In the genomic region with DNA sequence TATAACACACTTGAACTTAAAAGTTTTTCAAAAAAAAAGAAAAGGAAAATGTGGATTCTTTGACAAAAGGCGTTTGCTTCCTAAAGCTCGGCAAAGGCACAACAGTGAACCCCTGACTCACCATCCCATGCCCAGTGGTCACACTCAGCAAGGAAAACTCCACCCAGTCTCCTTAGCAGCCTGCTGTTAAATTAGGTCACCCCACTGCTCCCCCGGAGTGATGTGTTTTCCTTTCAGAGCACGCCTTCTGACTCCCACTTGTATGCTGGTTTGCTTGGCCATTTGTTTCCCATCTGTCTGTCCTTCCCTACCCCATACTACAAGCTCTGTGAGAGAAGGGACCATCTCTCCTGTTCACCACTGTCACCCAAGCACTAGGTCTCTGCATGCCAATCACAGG, we compare ENCODE assay signal across 18 cellular contexts. TPM values are rescaled to one million over a fixed set of nuclear protein-coding genes. Genes with fewer than 3 reads are reported as not detected.
DNase-seq lines count a peak whose midpoint lies in the region; ATAC-seq and TF ChIP-seq lines count a peak whose summit lies in the region.
"Had no signal": no experiment of that assay in that cellular context is flagged by ENCODE, and none has a peak within 500 bp of the region (broad histone marks: within the 10 kb centered on the region; RNA-seq: fewer than 3 reads in every experiment).

No MANE protein-coding gene starts in this region.

- peaks cover 14% of the 10 kb centered on the region for H3K4me1 ChIP-seq in suprapubic skin
- H3K4me1 ChIP-seq: prostate gland had no signal

- H3K4me3 Mint-ChIP-seq in activated CD8-positive, alpha-beta T cell treated with anti-CD3 and anti-CD28 coated beads for 36 hours = no peak overlapping the region
- no peak overlapping the region for H3K4me3 Mint-ChIP-seq in activated CD8-positive, alpha-beta T cell treated with anti-CD3 and anti-CD28 coated beads, Interleukin-2, amount 10 ng/mL, durations not matched to agents 7 days and 5 days
- H3K4me3 Mint-ChIP-seq: dendritic cell treated with granulocyte-macrophage colony-stimulating factor and Interleukin-4, amounts not matched to agents 40 ng/mL and 50 ng/mL, for 4 days had no signal

- no peak for DNase-seq in activated CD8-positive, alpha-beta T cell treated with anti-CD3 and anti-CD28 coated beads for 36 hours
- DNase-seq in activated CD8-positive, alpha-beta T cell treated with anti-CD3 and anti-CD28 coated beads, Interleukin-2, amount 10 ng/mL, durations not matched to agents 7 days and 5 days = no peak
- DNase-seq in RPMI7951 (ENCODE audit: low read depth) (peak; percentile 77), fibroblast of villous mesenchyme (ENCODE audit: low read depth) (peak; percentile 64), suprapubic skin (ENCODE audit: low spot score in 2 of 2) (no peak)
- DNase-seq: 8988T; activated CD4-positive, alpha-beta T cell treated with anti-CD3 and anti-CD28 coated beads for 1 hour; activated gamma-delta T cell; DMS53; heart right ventricle had no signal

- ATAC-seq in activated CD8-positive, alpha-beta T cell treated with anti-CD3 and anti-CD28 coated beads for 36 hours = no peak
- ATAC-seq in activated CD8-positive, alpha-beta T cell treated with anti-CD3 and anti-CD28 coated beads, Interleukin-2, amount 10 ng/mL, durations not matched to agents 7 days and 5 days = no peak
- ATAC-seq in HG03571 (IDR thresholded peaks at IDR 0.05; ENCODE audit: unreplicated experiment) (no peak), GM18868 (IDR thresholded peaks at IDR 0.05; ENCODE audit: unreplicated experiment) (no peak), GM18867 (IDR thresholded peaks at IDR 0.05; ENCODE audit: unreplicated experiment) (no peak)
- ATAC-seq: SK-N-SH treated with all-trans-retinoic acid at 6 μM for 48 hours had no signal

- intact Hi-C loops in activated CD8-positive, alpha-beta T cell treated with anti-CD3 and anti-CD28 coated beads for 36 hours (cut with micrococcal nuclease) = no loop called here

- H3K27ac Mint-ChIP-seq in activated CD8-positive, alpha-beta T cell treated with anti-CD3 and anti-CD28 coated beads for 36 hours = peak overlapping the region; percentile 0
- H3K27ac Mint-ChIP-seq in activated CD8-positive, alpha-beta T cell treated with anti-CD3 and anti-CD28 coated beads, Interleukin-2, amount 10 ng/mL, durations not matched to agents 7 days and 5 days = no peak overlapping the region
- H3K27ac Mint-ChIP-seq: dendritic cell treated with granulocyte-macrophage colony-stimulating factor and Interleukin-4, amounts not matched to agents 40 ng/mL and 50 ng/mL, for 4 days had no signal

- no peak for TF ChIP-seq POLR2A in suprapubic skin (IDR thresholded peaks at IDR 0.05)

- peaks cover 58% of the 10 kb centered on the region for H3K4me1 Mint-ChIP-seq in activated CD8-positive, alpha-beta T cell treated with anti-CD3 and anti-CD28 coated beads for 36 hours (ENCODE audit: low read depth)
- peaks cover 12% of the 10 kb centered on the region for H3K4me1 Mint-ChIP-seq in activated CD8-positive, alpha-beta T cell treated with anti-CD3 and anti-CD28 coated beads, Interleukin-2, amount 10 ng/mL, durations not matched to agents 7 days and 5 days (ENCODE audit: low read depth)

- POLR2A ChIA-PET in activated CD8-positive, alpha-beta T cell treated with anti-CD3 and anti-CD28 coated beads for 36 hours (lab: Charles Lee) = interaction anchor here (0.6 kb wide), 1 partner anchor 1700 kb away, joined by 3 read pairs; no protein-coding TSS in a partner anchor
- POLR2A ChIA-PET in activated CD8-positive, alpha-beta T cell treated with anti-CD3 and anti-CD28 coated beads, Interleukin-2, amount 10 ng/mL, durations not matched to agents 7 days and 5 days (lab: Charles Lee) = interaction anchor here (0.6 kb wide), 1 partner anchor 432 kb away, joined by 3 read pairs; no protein-coding TSS in a partner anchor

- peak overlapping the region; percentile 48 for H3K27ac ChIP-seq in suprapubic skin
- H3K27ac ChIP-seq: heart right ventricle, HL-60, prostate gland had no signal

- no peak for TF ChIP-seq CTCF in activated CD8-positive, alpha-beta T cell treated with anti-CD3 and anti-CD28 coated beads for 36 hours (IDR thresholded peaks at IDR 0.05)
- TF ChIP-seq CTCF in fibroblast of villous mesenchyme (IDR thresholded peaks at IDR 0.05; ENCODE audit: insufficient read depth, low read depth, low read length) = no peak
- TF ChIP-seq CTCF in suprapubic skin (IDR thresholded peaks at IDR 0.05) = no peak

- no peaks in the 10 kb centered on the region for H3K36me3 ChIP-seq in suprapubic skin
- H3K36me3 ChIP-seq: heart right ventricle, prostate gland had no signal

- no peaks in the 10 kb centered on the region for H3K9me3 ChIP-seq in suprapubic skin
- H3K9me3 ChIP-seq: heart right ventricle, prostate gland had no signal

- H3K27me3 Mint-ChIP-seq in activated CD8-positive, alpha-beta T cell treated with anti-CD3 and anti-CD28 coated beads for 36 hours = no peaks in the 10 kb centered on the region
- no peaks in the 10 kb centered on the region for H3K27me3 Mint-ChIP-seq in activated CD8-positive, alpha-beta T cell treated with anti-CD3 and anti-CD28 coated beads, Interleukin-2, amount 10 ng/mL, durations not matched to agents 7 days and 5 days (ENCODE audit: low read depth)
- H3K27me3 Mint-ChIP-seq: dendritic cell treated with granulocyte-macrophage colony-stimulating factor and Interleukin-4, amounts not matched to agents 40 ng/mL and 50 ng/mL, for 4 days had no signal

- WGBS in suprapubic skin = 79% methylated on average over 4 of the region's 4 CpGs

- no peaks in the 10 kb centered on the region for H3K9me3 Mint-ChIP-seq in activated CD8-positive, alpha-beta T cell treated with anti-CD3 and anti-CD28 coated beads for 36 hours
- H3K9me3 Mint-ChIP-seq in activated CD8-positive, alpha-beta T cell treated with anti-CD3 and anti-CD28 coated beads, Interleukin-2, amount 10 ng/mL, durations not matched to agents 7 days and 5 days (ENCODE audit: insufficient read depth) = no peaks in the 10 kb centered on the region
- H3K9me3 Mint-ChIP-seq: dendritic cell treated with granulocyte-macrophage colony-stimulating factor and Interleukin-4, amounts not matched to agents 40 ng/mL and 50 ng/mL, for 4 days had no signal

- no peak overlapping the region for H3K4me3 ChIP-seq in fibroblast of villous mesenchyme (ENCODE audit: low read depth, low read length)
- no peak overlapping the region for H3K4me3 ChIP-seq in suprapubic skin
- H3K4me3 ChIP-seq: heart right ventricle, prostate gland had no signal

- no peak for TF ChIP-seq EP300 in suprapubic skin (IDR thresholded peaks at IDR 0.05)

- peaks cover 48% of the 10 kb centered on the region for H3K36me3 Mint-ChIP-seq in activated CD8-positive, alpha-beta T cell treated with anti-CD3 and anti-CD28 coated beads for 36 hours (ENCODE audit: low read depth)
- peaks cover 65% of the 10 kb centered on the region for H3K36me3 Mint-ChIP-seq in activated CD8-positive, alpha-beta T cell treated with anti-CD3 and anti-CD28 coated beads, Interleukin-2, amount 10 ng/mL, durations not matched to agents 7 days and 5 days (ENCODE audit: low read depth)

- H3K27me3 ChIP-seq in suprapubic skin = no peaks in the 10 kb centered on the region
- H3K27me3 ChIP-seq: heart right ventricle had no signal

- CTCF ChIA-PET in activated CD8-positive, alpha-beta T cell treated with anti-CD3 and anti-CD28 coated beads for 36 hours (lab: Charles Lee) = interaction anchor here (0.6 to 1.8 kb wide), 3 partner anchors 15 to 122 kb away, joined by 3 to 4 read pairs (median 3); no protein-coding TSS in a partner anchor
- CTCF ChIA-PET in activated CD8-positive, alpha-beta T cell treated with anti-CD3 and anti-CD28 coated beads, Interleukin-2, amount 10 ng/mL, durations not matched to agents 7 days and 5 days (lab: Charles Lee) = no interaction called here

RNA-seq across cellular contexts. Expression of a gene that starts 23.8 kb away (rescaled TPM):
- 10 to 100 TPM; 31.7 to 31.9 TPM for total RNA-seq in activated CD8-positive, alpha-beta T cell treated with anti-CD3 and anti-CD28 coated beads for 36 hours
- total RNA-seq in activated CD8-positive, alpha-beta T cell treated with anti-CD3 and anti-CD28 coated beads, Interleukin-2, amount 10 ng/mL, durations not matched to agents 7 days and 5 days = 10 to 100 TPM; 47.1 to 51.8 TPM
- 2.8 TPM in 2 replicates for total RNA-seq in RPMI7951 (2014; rRNA removed; shearing (Covaris generic))
- total RNA-seq in fibroblast of villous mesenchyme = 0.64 and 1.7 TPM in 2 replicates
- 10 to 100 TPM; 24.7 to 47.3 (median 31.4) TPM for total RNA-seq in suprapubic skin
- total RNA-seq: lung microvascular endothelial cell had no signal

Comparison
In these comparisons a context has a peak if more than half of its experiments do, and no peak if none do; other contexts are left out.
1. DNase-seq: peak in RPMI7951 (single experiment) and fibroblast of villous mesenchyme (single experiment); none in activated CD8-positive, alpha-beta T cell treated with anti-CD3 and anti-CD28 coated beads for 36 hours (single experiment), activated CD8-positive, alpha-beta T cell treated with anti-CD3 and anti-CD28 coated beads, Interleukin-2, amount 10 ng/mL, durations not matched to agents 7 days and 5 days (single experiment) and suprapubic skin (0 of 2).